In the genomic region with DNA sequence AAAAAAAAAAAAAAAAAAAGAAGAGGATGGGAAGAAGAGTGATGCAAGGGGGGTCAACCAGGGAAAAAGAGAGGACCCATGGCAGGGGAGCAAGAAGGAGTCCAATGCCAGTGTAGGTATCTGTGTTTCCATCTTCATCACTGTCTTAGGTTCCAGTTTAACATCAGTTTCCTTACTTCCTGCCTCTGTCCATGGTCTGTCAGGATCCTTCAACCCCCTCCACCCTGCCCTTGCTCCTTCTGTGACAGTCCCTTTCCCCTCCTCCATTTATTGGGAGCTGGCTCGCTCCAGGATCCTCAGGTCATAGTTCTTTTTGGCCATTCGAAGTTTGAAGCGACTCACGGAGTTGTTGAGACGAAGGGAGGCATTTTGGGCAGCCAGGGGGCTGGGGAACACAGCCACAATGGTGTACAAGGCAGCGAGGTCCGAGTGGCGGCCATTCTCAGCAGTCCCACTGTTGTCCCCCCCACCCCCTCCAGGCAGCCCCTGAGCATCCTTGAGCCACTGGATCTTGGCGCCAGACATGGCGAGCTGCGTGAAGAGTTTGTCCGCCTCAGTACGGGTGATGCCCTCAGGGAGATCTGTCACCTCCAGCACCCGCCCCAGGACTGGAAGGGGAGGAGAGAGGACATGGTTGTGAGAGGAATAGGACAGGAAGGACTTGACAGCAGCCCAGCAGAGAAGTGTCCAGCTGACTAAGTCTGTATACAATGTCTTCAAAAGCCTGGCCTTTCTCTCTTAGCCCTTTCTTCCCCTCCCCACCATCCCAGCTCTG, we compare ENCODE assay signal across 27 cellular contexts. TPM values are rescaled to one million over a fixed set of nuclear protein-coding genes. Genes with fewer than 3 reads are reported as not detected.
DNase-seq lines count a peak whose midpoint lies in the region; ATAC-seq and TF ChIP-seq lines count a peak whose summit lies in the region.
"Had no signal": no experiment of that assay in that cellular context is flagged by ENCODE, and none has a peak within 500 bp of the region (broad histone marks: within the 10 kb centered on the region; RNA-seq: fewer than 3 reads in every experiment).

No MANE protein-coding gene starts in this region.

- CTCF ChIA-PET in SK-N-SH (lab: Yijun Ruan, JAX) (interaction anchor here (0.7 to 10.7 kb wide), 9 partner anchors 8 to 198 kb away, joined by 3 to 103 read pairs (median 3); no protein-coding TSS in a partner anchor), PC-3 (lab: Charles Lee) (interaction anchor here (0.6 kb wide), 1 partner anchor 198 kb away, joined by 11 read pairs; no protein-coding TSS in a partner anchor)

- no peaks in the 10 kb centered on the region for H3K9me3 ChIP-seq in SK-N-SH
- no peaks in the 10 kb centered on the region for H3K9me3 ChIP-seq in PC-3 (ENCODE audit: low read length)
- H3K9me3 ChIP-seq in upper lobe of right lung, result no peaks in the 10 kb centered on the region
- H3K9me3 ChIP-seq: BE2C had no signal

- H3K79me2 ChIP-seq in SK-N-SH (ENCODE audit: insufficient read depth) (no peaks in the 10 kb centered on the region), PC-3 (ENCODE audit: low read length) (no peaks in the 10 kb centered on the region)

- no peaks in the 10 kb centered on the region for H3K27me3 Mint-ChIP-seq in nephron progenitor cell (ENCODE audit: low read depth, poor library complexity)

- BruUV-seq in PC-3 (replicated peaks; lab: Mats Ljungman, UMichigan), result TSS peak; percentile 53

- H3K4me2 ChIP-seq in SK-N-SH (no peak overlapping the region), PC-3 (ENCODE audit: low read length) (no peak overlapping the region)
- H3K4me2 ChIP-seq: PC-9 had no signal

- ATAC-seq in SK-N-SH treated with all-trans-retinoic acid at 6 μM for 48 hours (no peak), PC-3 (no peak), upper lobe of right lung (peak; percentile 15), HG02763 (IDR thresholded peaks at IDR 0.05; ENCODE audit: unreplicated experiment) (no peak)
- ATAC-seq: HCT116 had no signal

- no peaks in the 10 kb centered on the region for H3K9me3 Mint-ChIP-seq in nephron progenitor cell
- H3K9me3 Mint-ChIP-seq: CD14-positive monocyte had no signal

- intact Hi-C loops in PC-3 (cut with micrococcal nuclease) (no loop called here), upper lobe of right lung (cut with DNase I) (no loop called here)

- no peaks in the 10 kb centered on the region for H4K20me1 ChIP-seq in SK-N-SH (ENCODE audit: insufficient read depth)
- no peaks in the 10 kb centered on the region for H4K20me1 ChIP-seq in PC-3 (ENCODE audit: low read length)

- H3K4me1 ChIP-seq in SK-N-SH (ENCODE audit: control insufficient read depth in 1 of 2, insufficient read depth in 2 of 2, low read depth in 1 of 2, low read length in 1 of 2) (peaks cover 0 to 6% of the 10 kb centered on the region in 2 experiments; a peak in 1 of 4 replicates), PC-3 (ENCODE audit: insufficient read depth, low read length) (no peaks in the 10 kb centered on the region), upper lobe of right lung (no peaks in the 10 kb centered on the region)
- H3K4me1 ChIP-seq: BE2C had no signal

- H3K27ac Mint-ChIP-seq in nephron progenitor cell, result peak overlapping the region; percentile 45

- H3K9me2 ChIP-seq in SK-N-SH, result no peaks in the 10 kb centered on the region
- H3K9me2 ChIP-seq in PC-3 (replicated peaks; ENCODE audit: low read length), result no peaks in the 10 kb centered on the region

- peaks cover 25% of the 10 kb centered on the region for H3K4me1 Mint-ChIP-seq in nephron progenitor cell

- H3F3A ChIP-seq in SK-N-SH (replicated peaks; ENCODE audit: insufficient read depth) (no peaks in the 10 kb centered on the region), PC-3 (ENCODE audit: low read length, unreplicated experiment) (no peaks in the 10 kb centered on the region)

- no peak for DNase-seq in SK-N-SH
- DNase-seq in PC-3, result no peak
- no peak for DNase-seq in nephron progenitor cell
- no peak for DNase-seq in upper lobe of right lung
- no peak for DNase-seq in NCI-H2227 (lab: John Stamatoyannopoulos, UW; ENCODE audit: unreplicated experiment)
- DNase-seq in SIG-M5 (lab: John Stamatoyannopoulos, UW), result no peak
- DNase-seq: 8988T, ACHN, BE2C, KBM-7, MV-4-11, NCI-H1105, NCI-H1436 treated with DMSO at 0.1 percent for 48 hours, NCI-H187 treated with DMSO at 0.1 percent for 48 hours, NCI-H2171 treated with DMSO at 0.1 percent for 48 hours, NCI-H446, NCI-H524 treated with DMSO at 0.1 percent for 48 hours, NCI-H774, PC-9, SHP77, SW 1271 had no signal

- H3K9ac ChIP-seq in SK-N-SH, result no peak overlapping the region
- H3K9ac ChIP-seq in PC-3 (ENCODE audit: low read length), result no peak overlapping the region

- POLR2A ChIA-PET in SK-N-SH (lab: Yijun Ruan, JAX) (interaction anchor here (0.9 kb wide), 1 partner anchor 16 kb away, joined by 3 read pairs; no protein-coding TSS in a partner anchor), PC-3 (lab: Charles Lee; ENCODE audit: unreplicated experiment) (no interaction called here)

- TF ChIP-seq CTCF in SK-N-SH (IDR thresholded peaks at IDR 0.05) (no peak), PC-3 (conservative IDR thresholded peaks at IDR 0.05; ENCODE audit: low read depth, low read length) (no peak), nephron progenitor cell (IDR thresholded peaks at IDR 0.05) (no peak), upper lobe of right lung (IDR thresholded peaks at IDR 0.05) (no peak)

- H3K4me3 ChIP-seq in SK-N-SH (ENCODE audit: low read depth in 2 of 2, low read length in 1 of 2) (no peak overlapping the region), PC-3 (ENCODE audit: low read length) (no peak overlapping the region), upper lobe of right lung (no peak overlapping the region)
- H3K4me3 ChIP-seq: PC-9 had no signal

- 98% methylated on average over 12 of the region's 14 CpGs for WGBS in SK-N-SH (ENCODE audit: low lambda C conversion rate)

- no peak for TF ChIP-seq RAD21 in SK-N-SH (IDR thresholded peaks at IDR 0.05; ENCODE audit: low read length)

- H2AFZ ChIP-seq in SK-N-SH (ENCODE audit: low read depth), result no peak overlapping the region
- no peak overlapping the region for H2AFZ ChIP-seq in PC-3 (ENCODE audit: low read length)
- H2AFZ ChIP-seq: PC-9 had no signal

- peaks cover 31 to 35% of the 10 kb centered on the region in 2 experiments for H3K36me3 ChIP-seq in SK-N-SH (replicated peaks in 1 of 2; ENCODE audit: control insufficient read depth in 1 of 2, insufficient read depth in 2 of 2, low read length in 1 of 2)
- H3K36me3 ChIP-seq in PC-3 (ENCODE audit: low read depth, low read length), result no peaks in the 10 kb centered on the region; the same call in 1 of the 2 replicates
- peaks cover 43% of the 10 kb centered on the region for H3K36me3 ChIP-seq in upper lobe of right lung

- H3K27ac ChIP-seq in SK-N-SH (ENCODE audit: low read depth in 2 of 2, low read length in 1 of 2) (no peak overlapping the region), PC-3 (ENCODE audit: low read length) (no peak overlapping the region), upper lobe of right lung (no peak overlapping the region)
- H3K27ac ChIP-seq: PC-9, RWPE1 had no signal

- H3K27me3 ChIP-seq in SK-N-SH (ENCODE audit: insufficient read depth) (no peaks in the 10 kb centered on the region), PC-3 (ENCODE audit: low read length) (no peaks in the 10 kb centered on the region), upper lobe of right lung (no peaks in the 10 kb centered on the region)
- H3K27me3 ChIP-seq: BE2C had no signal

- no peak overlapping the region for H3K4me3 Mint-ChIP-seq in nephron progenitor cell
- H3K4me3 Mint-ChIP-seq: CD14-positive monocyte had no signal

- TF ChIP-seq EP300 in SK-N-SH (IDR thresholded peaks at IDR 0.05; ENCODE audit: borderline replicate concordance in 1 of 2, low read depth in 1 of 2, low read length in 1 of 2), result no peak

- H3K36me3 Mint-ChIP-seq in nephron progenitor cell (ENCODE audit: low read depth), result peaks cover 39% of the 10 kb centered on the region

TF ChIP-seq in SK-N-SH, 30 proteins besides CTCF, POLR2A, EP300 and RAD21 (continues in another document):
- no peak for TF ChIP-seq RXRA (IDR thresholded peaks at IDR 0.05; ENCODE audit: borderline replicate concordance, low read depth)

TF ChIP-seq in SK-N-SH treated with all-trans-retinoic acid at 6 μM for 48 hours, 23 proteins besides CTCF, POLR2A, EP300 and RAD21:
- TF ChIP-seq SNAI2 (CRISPR knock-in tag; IDR thresholded peaks at IDR 0.05), result no peak
- no peak for TF ChIP-seq ESRRG (CRISPR knock-in tag; IDR thresholded peaks at IDR 0.05)
- TF ChIP-seq CREB5 (CRISPR knock-in tag; IDR thresholded peaks at IDR 0.05; ENCODE audit: low read depth), result no peak
- TF ChIP-seq ZNF8 (CRISPR knock-in tag; IDR thresholded peaks at IDR 0.05), result no peak
- TF ChIP-seq GLIS3 (CRISPR knock-in tag; IDR thresholded peaks at IDR 0.05), result no peak

RNA-seq across cellular contexts. Expression of gene STAC3, which starts 3.7 kb away (rescaled TPM):
- polyA plus RNA-seq in SK-N-SH (2012; rRNA removed), result 0.63 and 0.76 TPM in 2 replicates
- polyA plus RNA-seq in SK-N-SH (2012; cell fraction: cytosol; rRNA removed), result 0.38 and 0.51 TPM in 2 replicates
- polyA plus RNA-seq in SK-N-SH (2012; cell fraction: nucleus; rRNA removed), result 5.4 and 7.1 TPM in 2 replicates
- total RNA-seq in PC-3 (2014; rRNA removed) (1.4 and 1.8 TPM in 2 replicates), upper lobe of right lung (6.0 TPM)
- total RNA-seq: H4 had no signal

RNA-seq across cellular contexts. Expression of gene SHMT2, which starts 25.2 kb away (rescaled TPM):
- 181 and 204 TPM in 2 replicates for polyA plus RNA-seq in SK-N-SH (2012; rRNA removed)
- 86.1 and 133 TPM in 2 replicates for polyA plus RNA-seq in SK-N-SH (2012; cell fraction: cytosol; rRNA removed)
- 206 and 207 TPM in 2 replicates for polyA plus RNA-seq in SK-N-SH (2012; cell fraction: nucleus; rRNA removed)
- total RNA-seq in PC-3 (2014; rRNA removed) (210 and 263 TPM in 2 replicates), upper lobe of right lung (59.2 TPM)

RNA-seq across cellular contexts. Expression of gene NXPH4, which starts 38.1 kb away (rescaled TPM):
- polyA plus RNA-seq in SK-N-SH (2012; rRNA removed), result 0.18 and 0.31 TPM in 2 replicates
- polyA plus RNA-seq in SK-N-SH (2012; cell fraction: cytosol; rRNA removed), result 0.12 and 0.24 TPM in 2 replicates
- polyA plus RNA-seq in SK-N-SH (2012; cell fraction: nucleus; rRNA removed), result 0.25 and 0.45 TPM in 2 replicates
- total RNA-seq in PC-3 (2014; rRNA removed) (10.7 and 15.1 TPM in 2 replicates), upper lobe of right lung (not detected)
- polyA plus RNA-seq: CD14-positive monocyte had no signal
